ENCODE assay signal across 8 cellular contexts in the genomic region with DNA sequence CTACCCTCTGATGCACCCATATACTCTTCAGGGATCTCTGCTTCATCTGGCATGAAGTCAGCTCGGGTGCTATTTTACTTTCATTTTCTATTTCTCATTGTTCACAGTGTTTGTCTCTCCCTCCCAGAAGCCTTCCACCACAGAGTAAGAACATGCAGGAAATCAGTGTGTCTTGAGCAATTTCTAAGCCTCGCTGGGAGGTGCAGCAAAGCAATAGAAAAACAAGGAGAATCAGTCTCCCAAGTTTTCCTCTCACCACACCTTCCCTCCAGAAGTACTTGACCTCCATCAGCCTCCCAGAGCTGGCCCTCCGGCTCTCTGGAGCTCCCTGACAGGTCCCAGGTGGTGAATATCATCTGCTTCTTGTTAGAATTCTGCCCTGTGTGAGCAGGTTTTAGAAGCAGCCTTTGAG.
DNase-seq lines count a peak whose midpoint lies in the region; ATAC-seq and TF ChIP-seq lines count a peak whose summit lies in the region.

No MANE protein-coding gene starts in this region.

- peak overlapping the region; percentile 49; the same call in 1 of the 2 replicates for H3K4me3 ChIP-seq in PC-9

- CTCF ChIA-PET in PC-9 (lab: Charles Lee), result no interaction called here

- TF ChIP-seq CTCF in PC-9 (conservative IDR thresholded peaks at IDR 0.05), result no peak

- H3K27ac ChIP-seq in PC-9, result no peak overlapping the region

- POLR2A ChIA-PET in PC-9 (lab: Charles Lee; ENCODE audit: unreplicated experiment), result no interaction called here

- H3K4me1 ChIP-seq in PC-9 (replicated peaks; ENCODE audit: insufficient read depth), result no peaks in the 10 kb centered on the region

- BruUV-seq in PC-9 (replicated peaks; lab: Mats Ljungman, UMichigan), result no TSS peak

- DNase-seq in EH (ENCODE audit: low read depth) (peak; percentile 72), PC-9 (peak in 1 of 2 experiments; percentile 4), mucosa of gallbladder (ENCODE audit: low spot score) (peak; percentile 24), epidermal melanocyte (ENCODE audit: insufficient read length, low spot score) (no peak)
- DNase-seq in central memory CD4-positive, alpha-beta T cell, result peak; percentile 7
- no peak for DNase-seq in stimulated activated CD4-positive, alpha-beta T cell treated with anti-CD3 and anti-CD28 coated beads, Interleukin-12 subunit alpha, Interleukin-12 subunit beta, amount 100 ng/mL, for 4 hours

- no peaks in the 10 kb centered on the region for H4K20me1 ChIP-seq in PC-9 (ENCODE audit: insufficient read depth)

- intact Hi-C loops in PC-9 (cut with micrococcal nuclease; ENCODE audit: unreplicated experiment), result no loop called here

- H3K4me2 ChIP-seq in PC-9, result peak overlapping the region; percentile 74

- H3K36me3 ChIP-seq in PC-9 (ENCODE audit: low read depth), result no peaks in the 10 kb centered on the region

- peak overlapping the region; percentile 61; the same call in 1 of the 2 replicates for H2AFZ ChIP-seq in PC-9

- H3K79me2 ChIP-seq in PC-9 (ENCODE audit: low read depth), result no peaks in the 10 kb centered on the region

- no peaks in the 10 kb centered on the region for H3K9me3 ChIP-seq in PC-9 (ENCODE audit: insufficient read depth, low read depth)

- H3K27me3 ChIP-seq in PC-9 (ENCODE audit: insufficient read depth, low read depth), result no peaks in the 10 kb centered on the region

- peak; percentile 99 for ATAC-seq in GM19467 (IDR thresholded peaks at IDR 0.05; ENCODE audit: unreplicated experiment)
- ATAC-seq in HG03469 (IDR thresholded peaks at IDR 0.05; ENCODE audit: unreplicated experiment), result peak; percentile 96

- no peaks in the 10 kb centered on the region for H3K9me2 ChIP-seq in PC-9 (ENCODE audit: insufficient read depth)

- H3F3A ChIP-seq in PC-9 (ENCODE audit: insufficient read depth, low read depth), result no peaks in the 10 kb centered on the region

Comparison
In these comparisons a context has a peak if more than half of its experiments do, and no peak if none do; other contexts are left out.
1. DNase-seq: peak in EH (single experiment), central memory CD4-positive, alpha-beta T cell (single experiment) and mucosa of gallbladder (single experiment); none in epidermal melanocyte (single experiment) and stimulated activated CD4-positive, alpha-beta T cell treated with anti-CD3 and anti-CD28 coated beads, Interleukin-12 subunit alpha, Interleukin-12 subunit beta, amount 100 ng/mL, for 4 hours (single experiment).